Comparison of ENCODE assay signal across 12 cellular contexts in the genomic region with DNA sequence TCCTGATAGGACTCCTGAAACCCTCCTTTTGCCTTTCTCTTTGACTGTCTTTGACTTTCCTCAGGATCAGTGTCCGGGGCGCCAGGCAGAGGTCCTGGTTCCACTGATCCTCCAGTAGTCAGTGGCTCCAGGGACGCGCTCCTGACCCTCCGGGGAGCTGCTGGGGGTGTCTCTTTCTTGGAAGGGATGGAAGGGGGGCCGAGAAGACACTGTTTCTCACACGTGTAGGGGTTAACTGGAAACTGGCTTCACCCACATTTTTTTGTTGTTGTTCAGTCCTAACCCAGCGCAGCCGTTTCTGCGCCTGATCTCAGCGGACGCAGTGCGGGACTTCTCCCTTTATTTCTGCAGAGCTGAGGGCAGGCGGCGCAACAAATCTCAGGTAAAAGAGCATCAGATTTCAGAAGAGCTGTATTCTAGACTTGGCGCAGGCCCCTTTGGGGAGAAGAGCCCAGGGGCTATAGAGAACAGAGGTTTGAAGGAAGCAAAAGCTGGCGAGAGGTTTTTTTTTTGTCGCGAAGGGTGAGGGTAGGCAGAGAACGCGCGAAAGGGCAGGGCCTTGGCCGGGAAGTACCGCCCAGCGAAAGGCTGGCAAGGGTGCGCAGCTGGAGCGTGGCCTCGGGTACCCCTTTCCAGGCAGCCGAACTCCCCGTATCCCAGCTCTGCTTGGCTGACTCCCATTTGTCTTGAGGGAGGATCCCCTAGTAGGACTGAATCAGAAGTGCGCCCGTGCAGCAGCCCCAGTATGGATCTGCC. TPM values are rescaled to one million over a fixed set of nuclear protein-coding genes. Genes with fewer than 3 reads are reported as not detected.
DNase-seq lines count a peak whose midpoint lies in the region; ATAC-seq and TF ChIP-seq lines count a peak whose summit lies in the region.
"Had no signal": no experiment of that assay in that cellular context is flagged by ENCODE, and none has a peak within 500 bp of the region (broad histone marks: within the 10 kb centered on the region; RNA-seq: fewer than 3 reads in every experiment).

No MANE protein-coding gene starts in this region.

- ATAC-seq in activated CD8-positive, alpha-beta T cell treated with anti-CD3 and anti-CD28 coated beads, Interleukin-2, amount 10 ng/mL, durations not matched to agents 7 days and 5 days = peak; percentile 13
- no peak for ATAC-seq in GM21390 (IDR thresholded peaks at IDR 0.05; ENCODE audit: unreplicated experiment)
- ATAC-seq: left lobe of liver, Right ventricle myocardium inferior had no signal

- no peak overlapping the region for H3K27ac ChIP-seq in breast epithelium

- H3K4me1 ChIP-seq in breast epithelium = peaks cover 7 to 50% of the 10 kb centered on the region in 2 donors
- peaks cover 36% of the 10 kb centered on the region for H3K4me1 ChIP-seq in iPS-15b (ENCODE audit: control insufficient read depth, insufficient read depth, low read length)

- BruUV-seq in MCF 10A (replicated peaks; lab: Mats Ljungman, UMichigan) = no TSS peak

- no peaks in the 10 kb centered on the region for H3K9me3 Mint-ChIP-seq in MCF 10A (ENCODE audit: unreplicated experiment)
- no peaks in the 10 kb centered on the region for H3K9me3 Mint-ChIP-seq in activated CD8-positive, alpha-beta T cell treated with anti-CD3 and anti-CD28 coated beads, Interleukin-2, amount 10 ng/mL, durations not matched to agents 7 days and 5 days (ENCODE audit: insufficient read depth)
- H3K9me3 Mint-ChIP-seq in type B pancreatic cell = peaks cover 4% of the 10 kb centered on the region

- H3K27ac Mint-ChIP-seq in MCF 10A (ENCODE audit: low read depth, unreplicated experiment) (no peak overlapping the region), type B pancreatic cell (no peak overlapping the region)
- no peak overlapping the region for H3K27ac Mint-ChIP-seq in activated CD8-positive, alpha-beta T cell treated with anti-CD3 and anti-CD28 coated beads, Interleukin-2, amount 10 ng/mL, durations not matched to agents 7 days and 5 days

- H3K9me3 ChIP-seq in breast epithelium = no peaks in the 10 kb centered on the region
- no peaks in the 10 kb centered on the region for H3K9me3 ChIP-seq in iPS-15b (ENCODE audit: control insufficient read depth, insufficient read depth, low read length)

- H3K36me3 ChIP-seq in breast epithelium (no peaks in the 10 kb centered on the region), iPS-15b (ENCODE audit: control insufficient read depth, insufficient read depth, low read length) (no peaks in the 10 kb centered on the region)

- H3K27me3 Mint-ChIP-seq in MCF 10A (ENCODE audit: insufficient read depth, unreplicated experiment) = peaks cover 10% of the 10 kb centered on the region
- peaks cover 97% of the 10 kb centered on the region for H3K27me3 Mint-ChIP-seq in activated CD8-positive, alpha-beta T cell treated with anti-CD3 and anti-CD28 coated beads, Interleukin-2, amount 10 ng/mL, durations not matched to agents 7 days and 5 days (ENCODE audit: low read depth)
- peaks cover 99% of the 10 kb centered on the region for H3K27me3 Mint-ChIP-seq in type B pancreatic cell

- DNase-seq in MCF 10A (ENCODE audit: unreplicated experiment) (no peak), breast epithelium (ENCODE audit: low spot score in 2 of 2) (no peak), type B pancreatic cell (ENCODE audit: extremely low spot score, unreplicated experiment) (no peak), germinal center (ENCODE audit: low spot score) (no peak), NCI-H187 treated with DMSO at 0.1 percent for 48 hours (lab: John Stamatoyannopoulos, UW) (no peak)
- DNase-seq in activated CD8-positive, alpha-beta T cell treated with anti-CD3 and anti-CD28 coated beads, Interleukin-2, amount 10 ng/mL, durations not matched to agents 7 days and 5 days = no peak
- DNase-seq: effector CD4-positive, alpha-beta T cell; NCI-H1417 had no signal

- CTCF ChIA-PET in MCF 10A (lab: Yijun Ruan, JAX) = interaction anchor here (0.8 to 7.5 kb wide), 5 partner anchors 9 to 430 kb away, joined by 3 to 91 read pairs (median 10); a partner anchor contains a TSS
- CTCF ChIA-PET in activated CD8-positive, alpha-beta T cell treated with anti-CD3 and anti-CD28 coated beads, Interleukin-2, amount 10 ng/mL, durations not matched to agents 7 days and 5 days (lab: Charles Lee) = interaction anchor here (1.0 to 2.7 kb wide), 7 partner anchors 10 to 552 kb away, joined by 3 to 8 read pairs (median 4); no protein-coding TSS in a partner anchor

- TF ChIP-seq POLR2A in breast epithelium (IDR thresholded peaks at IDR 0.05) = no peak

- TF ChIP-seq CTCF in MCF 10A (IDR thresholded peaks at IDR 0.05; ENCODE audit: unreplicated experiment) (no peak), breast epithelium (IDR thresholded peaks at IDR 0.05) (no peak), type B pancreatic cell (conservative IDR thresholded peaks at IDR 0.05) (no peak)

- intact Hi-C loops in MCF 10A (cut with micrococcal nuclease) (no loop called here), breast epithelium (cut with DNase I; ENCODE audit: low total_unique reads) (no loop called here)

- H3K27me3 ChIP-seq in breast epithelium (peaks cover 12 to 100% of the 10 kb centered on the region in 2 donors), iPS-15b (ENCODE audit: control insufficient read depth, insufficient read depth, low read length) (peaks cover 100% of the 10 kb centered on the region)

- H3K4me3 Mint-ChIP-seq in MCF 10A (ENCODE audit: unreplicated experiment) = peak overlapping the region; percentile 66
- peak overlapping the region; percentile 78 for H3K4me3 Mint-ChIP-seq in activated CD8-positive, alpha-beta T cell treated with anti-CD3 and anti-CD28 coated beads, Interleukin-2, amount 10 ng/mL, durations not matched to agents 7 days and 5 days
- H3K4me3 Mint-ChIP-seq in type B pancreatic cell = peak overlapping the region; percentile 84

- POLR2A ChIA-PET in MCF 10A (lab: Yijun Ruan, JAX) = interaction anchor here (0.6 kb wide), 1 partner anchor 269 kb away, joined by 3 read pairs; no protein-coding TSS in a partner anchor
- POLR2A ChIA-PET in activated CD8-positive, alpha-beta T cell treated with anti-CD3 and anti-CD28 coated beads, Interleukin-2, amount 10 ng/mL, durations not matched to agents 7 days and 5 days (lab: Charles Lee) = no interaction called here

- H3K36me3 Mint-ChIP-seq in MCF 10A (ENCODE audit: insufficient read depth, unreplicated experiment) (no peaks in the 10 kb centered on the region), type B pancreatic cell (peaks cover 4% of the 10 kb centered on the region)
- no peaks in the 10 kb centered on the region for H3K36me3 Mint-ChIP-seq in activated CD8-positive, alpha-beta T cell treated with anti-CD3 and anti-CD28 coated beads, Interleukin-2, amount 10 ng/mL, durations not matched to agents 7 days and 5 days (ENCODE audit: low read depth)

- H3K9ac ChIP-seq in iPS-15b (ENCODE audit: low read depth, low read length) = no peak overlapping the region

- H3K4me1 Mint-ChIP-seq in MCF 10A (ENCODE audit: insufficient read depth, unreplicated experiment) = peaks cover 19% of the 10 kb centered on the region
- peaks cover 85% of the 10 kb centered on the region for H3K4me1 Mint-ChIP-seq in activated CD8-positive, alpha-beta T cell treated with anti-CD3 and anti-CD28 coated beads, Interleukin-2, amount 10 ng/mL, durations not matched to agents 7 days and 5 days (ENCODE audit: low read depth)
- peaks cover 37% of the 10 kb centered on the region for H3K4me1 Mint-ChIP-seq in type B pancreatic cell (ENCODE audit: unreplicated experiment)

- H3K4me3 ChIP-seq in breast epithelium = peak overlapping the region in 1 of 3 donors; percentile 58
- peak overlapping the region; percentile 48 for H3K4me3 ChIP-seq in iPS-15b (ENCODE audit: low read depth, low read length)

RNA-seq across cellular contexts. Expression of a gene that starts 4.3 kb away (rescaled TPM):
- total RNA-seq in MCF 10A (2022) (not detected in 2 replicates), breast epithelium (not detected), type B pancreatic cell (ENCODE audit: low replicate concordance) (0.31 and 1.7 TPM in 2 replicates)
- total RNA-seq in activated CD8-positive, alpha-beta T cell treated with anti-CD3 and anti-CD28 coated beads, Interleukin-2, amount 10 ng/mL, durations not matched to agents 7 days and 5 days = not detected

RNA-seq across cellular contexts. Expression of a gene that starts 10.5 kb away (rescaled TPM):
- 10.7 and 15.1 TPM in 2 replicates for total RNA-seq in MCF 10A (2022)
- 1 to 10 TPM; 2.0 to 2.6 (median 2.6) TPM for total RNA-seq in breast epithelium
- under 1 TPM; 0.68 to 0.97 TPM for total RNA-seq in activated CD8-positive, alpha-beta T cell treated with anti-CD3 and anti-CD28 coated beads, Interleukin-2, amount 10 ng/mL, durations not matched to agents 7 days and 5 days
- total RNA-seq in type B pancreatic cell (ENCODE audit: low replicate concordance) = 2.2 and 3.7 TPM in 2 replicates
